Comparison of ENCODE assay signal across 1 cellular context in genomic region chrX:15601932-15602331, GRCh38.
A peak's percentile ranks its signal among the peaks of the same experiment; 100 is the strongest.
TF ChIP-seq lines count a peak whose summit lies in the region.

No MANE protein-coding gene starts in this region.

TF ChIP-seq in HepG2, 621 proteins besides CTCF, POLR2A, EP300 and RAD21 (continued from another document and continues in another):
- TF ChIP-seq THAP9 (CRISPR knock-in tag; IDR thresholded peaks at IDR 0.05; ENCODE audit: borderline replicate concordance) (no peak), RBM22 (optimal IDR thresholded peaks at IDR 0.05; ENCODE audit: low read length) (no peak), TCF7 (IDR thresholded peaks at IDR 0.05; ENCODE audit: low read depth) (peak; percentile 89), PCBP1 (IDR thresholded peaks at IDR 0.05; ENCODE audit: borderline replicate concordance, low read depth, low read length) (no peak), GATA4 (IDR thresholded peaks at IDR 0.05; ENCODE audit: borderline replicate concordance, low read depth) (no peak), CSRNP2 (CRISPR knock-in tag; conservative IDR thresholded peaks at IDR 0.05; ENCODE audit: low read depth) (no peak), GLMP (CRISPR knock-in tag; IDR thresholded peaks at IDR 0.05; ENCODE audit: borderline replicate concordance) (no peak), KLF12 (CRISPR knock-in tag; IDR thresholded peaks at IDR 0.05; ENCODE audit: borderline replicate concordance) (no peak), HHEX (CRISPR knock-in tag; IDR thresholded peaks at IDR 0.05) (no peak), ZNF567 (CRISPR knock-in tag; IDR thresholded peaks at IDR 0.05; ENCODE audit: borderline replicate concordance) (no peak), ONECUT2 (CRISPR knock-in tag; IDR thresholded peaks at IDR 0.05) (no peak), ZNF549 (CRISPR knock-in tag; IDR thresholded peaks at IDR 0.05) (no peak), JDP2 (CRISPR knock-in tag; IDR thresholded peaks at IDR 0.05; ENCODE audit: borderline replicate concordance) (no peak), SMARCC2 (IDR thresholded peaks at IDR 0.05) (no peak), ZNF160 (CRISPR knock-in tag; IDR thresholded peaks at IDR 0.05) (no peak), EED (CRISPR knock-in tag; IDR thresholded peaks at IDR 0.05) (no peak), TARDBP (CRISPR knock-in tag; IDR thresholded peaks at IDR 0.05) (peak; percentile 27; the same call in 1 of the 2 replicates), ZNF282 (IDR thresholded peaks at IDR 0.05; ENCODE audit: partially characterized antibody) (no peak), ZNF816 (CRISPR knock-in tag; IDR thresholded peaks at IDR 0.05; ENCODE audit: borderline replicate concordance) (no peak), ZNF780A (CRISPR knock-in tag; IDR thresholded peaks at IDR 0.05) (no peak), ZNF792 (CRISPR knock-in tag; IDR thresholded peaks at IDR 0.05) (no peak), SPEN (CRISPR knock-in tag; IDR thresholded peaks at IDR 0.05; ENCODE audit: low read depth) (no peak), ZNF331 (CRISPR knock-in tag; IDR thresholded peaks at IDR 0.05) (peak; percentile 26; the same call in 1 of the 2 replicates), ZNF543 (CRISPR knock-in tag; IDR thresholded peaks at IDR 0.05) (no peak), ZNF784 (CRISPR knock-in tag; IDR thresholded peaks at IDR 0.05; ENCODE audit: borderline replicate concordance) (no peak)
- TF ChIP-seq, protein P1, sequence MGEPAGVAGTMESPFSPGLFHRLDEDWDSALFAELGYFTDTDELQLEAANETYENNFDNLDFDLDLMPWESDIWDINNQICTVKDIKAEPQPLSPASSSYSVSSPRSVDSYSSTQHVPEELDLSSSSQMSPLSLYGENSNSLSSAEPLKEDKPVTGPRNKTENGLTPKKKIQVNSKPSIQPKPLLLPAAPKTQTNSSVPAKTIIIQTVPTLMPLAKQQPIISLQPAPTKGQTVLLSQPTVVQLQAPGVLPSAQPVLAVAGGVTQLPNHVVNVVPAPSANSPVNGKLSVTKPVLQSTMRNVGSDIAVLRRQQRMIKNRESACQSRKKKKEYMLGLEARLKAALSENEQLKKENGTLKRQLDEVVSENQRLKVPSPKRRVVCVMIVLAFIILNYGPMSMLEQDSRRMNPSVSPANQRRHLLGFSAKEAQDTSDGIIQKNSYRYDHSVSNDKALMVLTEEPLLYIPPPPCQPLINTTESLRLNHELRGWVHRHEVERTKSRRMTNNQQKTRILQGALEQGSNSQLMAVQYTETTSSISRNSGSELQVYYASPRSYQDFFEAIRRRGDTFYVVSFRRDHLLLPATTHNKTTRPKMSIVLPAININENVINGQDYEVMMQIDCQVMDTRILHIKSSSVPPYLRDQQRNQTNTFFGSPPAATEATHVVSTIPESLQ (CRISPR knock-in tag; conservative IDR thresholded peaks at IDR 0.05) = no peak
- TF ChIP-seq, protein P2, sequence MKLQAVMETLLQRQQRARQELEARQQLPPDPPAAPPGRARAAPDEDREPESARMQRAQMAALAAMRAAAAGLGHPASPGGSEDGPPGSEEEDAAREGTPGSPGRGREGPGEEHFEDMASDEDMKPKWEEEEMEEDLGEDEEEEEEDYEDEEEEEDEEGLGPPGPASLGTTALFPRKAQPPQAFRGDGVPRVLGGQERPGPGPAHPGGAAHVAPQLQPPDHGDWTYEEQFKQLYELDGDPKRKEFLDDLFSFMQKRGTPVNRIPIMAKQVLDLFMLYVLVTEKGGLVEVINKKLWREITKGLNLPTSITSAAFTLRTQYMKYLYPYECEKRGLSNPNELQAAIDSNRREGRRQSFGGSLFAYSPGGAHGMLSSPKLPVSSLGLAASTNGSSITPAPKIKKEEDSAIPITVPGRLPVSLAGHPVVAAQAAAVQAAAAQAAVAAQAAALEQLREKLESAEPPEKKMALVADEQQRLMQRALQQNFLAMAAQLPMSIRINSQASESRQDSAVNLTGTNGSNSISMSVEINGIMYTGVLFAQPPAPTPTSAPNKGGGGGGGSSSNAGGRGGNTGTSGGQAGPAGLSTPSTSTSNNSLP (IDR thresholded peaks at IDR 0.05; ENCODE audit: low read depth, low read length) = 0 out of 2 replicates have a peak, but pooled peaks have one; percentile 27
- TF ChIP-seq, protein P3, sequence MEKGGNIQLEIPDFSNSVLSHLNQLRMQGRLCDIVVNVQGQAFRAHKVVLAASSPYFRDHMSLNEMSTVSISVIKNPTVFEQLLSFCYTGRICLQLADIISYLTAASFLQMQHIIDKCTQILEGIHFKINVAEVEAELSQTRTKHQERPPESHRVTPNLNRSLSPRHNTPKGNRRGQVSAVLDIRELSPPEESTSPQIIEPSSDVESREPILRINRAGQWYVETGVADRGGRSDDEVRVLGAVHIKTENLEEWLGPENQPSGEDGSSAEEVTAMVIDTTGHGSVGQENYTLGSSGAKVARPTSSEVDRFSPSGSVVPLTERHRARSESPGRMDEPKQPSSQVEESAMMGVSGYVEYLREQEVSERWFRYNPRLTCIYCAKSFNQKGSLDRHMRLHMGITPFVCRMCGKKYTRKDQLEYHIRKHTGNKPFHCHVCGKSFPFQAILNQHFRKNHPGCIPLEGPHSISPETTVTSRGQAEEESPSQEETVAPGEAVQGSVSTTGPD (CRISPR knock-in tag; IDR thresholded peaks at IDR 0.05) = no peak
- TF ChIP-seq, protein P4, sequence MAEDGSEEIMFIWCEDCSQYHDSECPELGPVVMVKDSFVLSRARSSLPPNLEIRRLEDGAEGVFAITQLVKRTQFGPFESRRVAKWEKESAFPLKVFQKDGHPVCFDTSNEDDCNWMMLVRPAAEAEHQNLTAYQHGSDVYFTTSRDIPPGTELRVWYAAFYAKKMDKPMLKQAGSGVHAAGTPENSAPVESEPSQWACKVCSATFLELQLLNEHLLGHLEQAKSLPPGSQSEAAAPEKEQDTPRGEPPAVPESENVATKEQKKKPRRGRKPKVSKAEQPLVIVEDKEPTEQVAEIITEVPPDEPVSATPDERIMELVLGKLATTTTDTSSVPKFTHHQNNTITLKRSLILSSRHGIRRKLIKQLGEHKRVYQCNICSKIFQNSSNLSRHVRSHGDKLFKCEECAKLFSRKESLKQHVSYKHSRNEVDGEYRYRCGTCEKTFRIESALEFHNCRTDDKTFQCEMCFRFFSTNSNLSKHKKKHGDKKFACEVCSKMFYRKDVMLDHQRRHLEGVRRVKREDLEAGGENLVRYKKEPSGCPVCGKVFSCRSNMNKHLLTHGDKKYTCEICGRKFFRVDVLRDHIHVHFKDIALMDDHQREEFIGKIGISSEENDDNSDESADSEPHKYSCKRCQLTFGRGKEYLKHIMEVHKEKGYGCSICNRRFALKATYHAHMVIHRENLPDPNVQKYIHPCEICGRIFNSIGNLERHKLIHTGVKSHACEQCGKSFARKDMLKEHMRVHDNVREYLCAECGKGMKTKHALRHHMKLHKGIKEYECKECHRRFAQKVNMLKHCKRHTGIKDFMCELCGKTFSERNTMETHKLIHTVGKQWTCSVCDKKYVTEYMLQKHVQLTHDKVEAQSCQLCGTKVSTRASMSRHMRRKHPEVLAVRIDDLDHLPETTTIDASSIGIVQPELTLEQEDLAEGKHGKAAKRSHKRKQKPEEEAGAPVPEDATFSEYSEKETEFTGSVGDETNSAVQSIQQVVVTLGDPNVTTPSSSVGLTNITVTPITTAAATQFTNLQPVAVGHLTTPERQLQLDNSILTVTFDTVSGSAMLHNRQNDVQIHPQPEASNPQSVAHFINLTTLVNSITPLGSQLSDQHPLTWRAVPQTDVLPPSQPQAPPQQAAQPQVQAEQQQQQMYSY (CRISPR knock-in tag; IDR thresholded peaks at IDR 0.05) = no peak
- TF ChIP-seq, protein P5, sequence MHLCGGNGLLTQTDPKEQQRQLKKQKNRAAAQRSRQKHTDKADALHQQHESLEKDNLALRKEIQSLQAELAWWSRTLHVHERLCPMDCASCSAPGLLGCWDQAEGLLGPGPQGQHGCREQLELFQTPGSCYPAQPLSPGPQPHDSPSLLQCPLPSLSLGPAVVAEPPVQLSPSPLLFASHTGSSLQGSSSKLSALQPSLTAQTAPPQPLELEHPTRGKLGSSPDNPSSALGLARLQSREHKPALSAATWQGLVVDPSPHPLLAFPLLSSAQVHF (CRISPR knock-in tag; IDR thresholded peaks at IDR 0.05) = no peak
- TF ChIP-seq, protein P6, sequence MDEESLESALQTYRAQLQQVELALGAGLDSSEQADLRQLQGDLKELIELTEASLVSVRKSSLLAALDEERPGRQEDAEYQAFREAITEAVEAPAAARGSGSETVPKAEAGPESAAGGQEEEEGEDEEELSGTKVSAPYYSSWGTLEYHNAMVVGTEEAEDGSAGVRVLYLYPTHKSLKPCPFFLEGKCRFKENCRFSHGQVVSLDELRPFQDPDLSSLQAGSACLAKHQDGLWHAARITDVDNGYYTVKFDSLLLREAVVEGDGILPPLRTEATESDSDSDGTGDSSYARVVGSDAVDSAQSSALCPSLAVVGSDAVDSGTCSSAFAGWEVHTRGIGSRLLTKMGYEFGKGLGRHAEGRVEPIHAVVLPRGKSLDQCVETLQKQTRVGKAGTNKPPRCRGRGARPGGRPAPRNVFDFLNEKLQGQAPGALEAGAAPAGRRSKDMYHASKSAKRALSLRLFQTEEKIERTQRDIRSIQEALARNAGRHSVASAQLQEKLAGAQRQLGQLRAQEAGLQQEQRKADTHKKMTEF (CRISPR knock-in tag; IDR thresholded peaks at IDR 0.05) = 0 out of 2 replicates have a peak, but pooled peaks have one; percentile 45
- TF ChIP-seq, protein P7, sequence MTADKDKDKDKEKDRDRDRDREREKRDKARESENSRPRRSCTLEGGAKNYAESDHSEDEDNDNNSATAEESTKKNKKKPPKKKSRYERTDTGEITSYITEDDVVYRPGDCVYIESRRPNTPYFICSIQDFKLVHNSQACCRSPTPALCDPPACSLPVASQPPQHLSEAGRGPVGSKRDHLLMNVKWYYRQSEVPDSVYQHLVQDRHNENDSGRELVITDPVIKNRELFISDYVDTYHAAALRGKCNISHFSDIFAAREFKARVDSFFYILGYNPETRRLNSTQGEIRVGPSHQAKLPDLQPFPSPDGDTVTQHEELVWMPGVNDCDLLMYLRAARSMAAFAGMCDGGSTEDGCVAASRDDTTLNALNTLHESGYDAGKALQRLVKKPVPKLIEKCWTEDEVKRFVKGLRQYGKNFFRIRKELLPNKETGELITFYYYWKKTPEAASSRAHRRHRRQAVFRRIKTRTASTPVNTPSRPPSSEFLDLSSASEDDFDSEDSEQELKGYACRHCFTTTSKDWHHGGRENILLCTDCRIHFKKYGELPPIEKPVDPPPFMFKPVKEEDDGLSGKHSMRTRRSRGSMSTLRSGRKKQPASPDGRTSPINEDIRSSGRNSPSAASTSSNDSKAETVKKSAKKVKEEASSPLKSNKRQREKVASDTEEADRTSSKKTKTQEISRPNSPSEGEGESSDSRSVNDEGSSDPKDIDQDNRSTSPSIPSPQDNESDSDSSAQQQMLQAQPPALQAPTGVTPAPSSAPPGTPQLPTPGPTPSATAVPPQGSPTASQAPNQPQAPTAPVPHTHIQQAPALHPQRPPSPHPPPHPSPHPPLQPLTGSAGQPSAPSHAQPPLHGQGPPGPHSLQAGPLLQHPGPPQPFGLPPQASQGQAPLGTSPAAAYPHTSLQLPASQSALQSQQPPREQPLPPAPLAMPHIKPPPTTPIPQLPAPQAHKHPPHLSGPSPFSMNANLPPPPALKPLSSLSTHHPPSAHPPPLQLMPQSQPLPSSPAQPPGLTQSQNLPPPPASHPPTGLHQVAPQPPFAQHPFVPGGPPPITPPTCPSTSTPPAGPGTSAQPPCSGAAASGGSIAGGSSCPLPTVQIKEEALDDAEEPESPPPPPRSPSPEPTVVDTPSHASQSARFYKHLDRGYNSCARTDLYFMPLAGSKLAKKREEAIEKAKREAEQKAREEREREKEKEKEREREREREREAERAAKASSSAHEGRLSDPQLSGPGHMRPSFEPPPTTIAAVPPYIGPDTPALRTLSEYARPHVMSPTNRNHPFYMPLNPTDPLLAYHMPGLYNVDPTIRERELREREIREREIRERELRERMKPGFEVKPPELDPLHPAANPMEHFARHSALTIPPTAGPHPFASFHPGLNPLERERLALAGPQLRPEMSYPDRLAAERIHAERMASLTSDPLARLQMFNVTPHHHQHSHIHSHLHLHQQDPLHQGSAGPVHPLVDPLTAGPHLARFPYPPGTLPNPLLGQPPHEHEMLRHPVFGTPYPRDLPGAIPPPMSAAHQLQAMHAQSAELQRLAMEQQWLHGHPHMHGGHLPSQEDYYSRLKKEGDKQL (CRISPR knock-in tag; IDR thresholded peaks at IDR 0.05; ENCODE audit: low read depth) = no peak
